In genomic region chrY:2934861-2935605, GRCh38 we compare ENCODE assay signal across 8 cellular contexts. TPM values are rescaled to one million over a fixed set of nuclear protein-coding genes. Genes with fewer than 3 reads are reported as not detected.
DNase-seq lines count a peak whose midpoint lies in the region; ATAC-seq lines count a peak whose summit lies in the region.

ZFY (plus strand) TSS chrY:2935381; CDS start chrY:2953937, 18,556 bp downstream.

- H3K4me3 ChIP-seq in Jurkat, Clone E6-1 (ENCODE audit: low read length) = peak within 1 kb of the TSS; percentile 64
- peak within 1 kb of the TSS; percentile 79 for H3K4me3 ChIP-seq in right cardiac atrium (ENCODE audit: low read length)

- ATAC-seq in GM19397 (IDR thresholded peaks at IDR 0.05; ENCODE audit: unreplicated experiment) = peak; percentile 40
- peak in 1 of 2 donors; percentile 83 for ATAC-seq in right cardiac atrium

- H3K9me3 ChIP-seq in right cardiac atrium (ENCODE audit: control insufficient read depth, low read length) = no peaks in the 10 kb centered on the region

- no peaks in the 10 kb centered on the region for H3K27me3 ChIP-seq in right cardiac atrium (ENCODE audit: control insufficient read depth, insufficient read depth)

- under 1% methylated on average over 82 of the region's 83 CpGs for WGBS in right cardiac atrium

- H3K27ac ChIP-seq in right cardiac atrium (ENCODE audit: low read length) = peak within 1 kb of the TSS; percentile 95

- peaks cover 3% of the 10 kb centered on the region for H3K4me1 ChIP-seq in right cardiac atrium (ENCODE audit: control insufficient read depth, insufficient read depth, low read length)

- no peak for DNase-seq in Jurkat, Clone E6-1 (ENCODE audit: low read depth, low spot score)
- DNase-seq in activated CD8-positive, alpha-beta memory T cell treated with anti-CD3 and anti-CD28 coated beads, Interleukin-2, amount 50 U/mL, for 24 hours (ENCODE audit: extremely low read depth) = peak; percentile 24
- DNase-seq in right cardiac atrium = peak in 1 of 3 donors; percentile 87
- DNase-seq in stimulated activated CD4-positive, alpha-beta T cell treated with anti-CD3 and anti-CD28 coated beads, TNF-alpha, amount 100 ng/mL, for 4 hours (ENCODE audit: low read depth in 3 of 3) = peak; percentile 28 to 46 (median 44)
- no peak for DNase-seq in NCI-H1105 treated with DMSO at 0.1 percent for 48 hours (lab: John Stamatoyannopoulos, UW)
- DNase-seq in OCI-M1 (lab: John Stamatoyannopoulos, UW) = no peak
- DNase-seq in NCI-H2081 (lab: John Stamatoyannopoulos, UW) = no peak

- intact Hi-C loops in right cardiac atrium (cut with DNase I) = loop anchor here in 1 of 4 donors (5.0 kb wide), 1 partner anchor 78 kb away; no protein-coding TSS in a partner anchor

RNA-seq across cellular contexts. Expression of gene ZFY, which starts in this region (rescaled TPM):
- not detected for polyA plus RNA-seq in Jurkat, Clone E6-1 (2012; ENCODE audit: insufficient read depth, insufficient read length)
- 10 to 100 TPM in 2 of 4 donors, not detected in 2; 16.7 to 17.2 TPM for total RNA-seq in right cardiac atrium
- 3.3 TPM for polyA plus RNA-seq in right cardiac atrium

Comparison
In these comparisons a context has a peak if more than half of its experiments do, and no peak if none do; other contexts are left out.
1. DNase-seq: peak in activated CD8-positive, alpha-beta memory T cell treated with anti-CD3 and anti-CD28 coated beads, Interleukin-2, amount 50 U/mL, for 24 hours (single experiment) and stimulated activated CD4-positive, alpha-beta T cell treated with anti-CD3 and anti-CD28 coated beads, TNF-alpha, amount 100 ng/mL, for 4 hours (3 of 3); none in Jurkat, Clone E6-1 (single experiment), NCI-H1105 treated with DMSO at 0.1 percent for 48 hours (single experiment), OCI-M1 (single experiment) and NCI-H2081 (0 of 2).